ENCODE assay signal across 8 cellular contexts in the genomic region with DNA sequence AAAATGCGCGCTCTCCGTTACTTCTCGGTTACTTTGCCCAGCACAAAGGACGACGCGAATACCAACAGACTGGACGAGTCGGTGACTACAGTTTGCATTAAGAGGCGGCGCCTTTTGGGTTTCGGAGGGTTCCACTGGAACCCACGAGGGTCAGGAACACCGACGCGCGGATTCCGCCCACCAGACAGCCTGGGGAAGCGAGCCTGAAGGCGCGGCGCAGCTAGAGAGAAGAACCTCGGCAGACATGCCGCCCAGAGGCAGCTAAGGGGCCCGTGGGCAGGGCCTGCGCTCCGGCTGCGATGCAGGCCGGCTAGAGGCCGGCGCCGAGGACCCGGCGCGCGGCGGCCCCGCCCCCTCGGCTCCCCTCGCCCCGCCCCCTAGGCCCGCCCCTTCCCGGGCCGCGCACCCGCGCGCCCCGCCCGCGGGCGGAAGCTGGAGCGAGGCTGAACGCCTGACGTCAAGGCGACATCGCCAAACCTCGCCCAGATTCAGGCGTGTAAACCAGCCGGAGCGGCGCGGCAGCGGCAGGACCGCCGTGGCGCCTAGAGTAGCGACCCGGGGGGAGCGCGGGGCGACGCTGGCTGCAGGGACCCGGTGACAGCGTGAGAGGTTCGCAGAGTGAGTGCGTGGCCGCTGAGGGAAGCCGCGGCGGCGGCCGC.
DNase-seq lines count a peak whose midpoint lies in the region; TF ChIP-seq lines count a peak whose summit lies in the region.

A gene (plus strand): TSS at position 465 of the 659 bp plus-strand sequence. CDS start 37,826 bp downstream, outside the sequence.

- peak within 1 kb of the TSS; percentile 92 for H3K4me2 ChIP-seq in MM.1S (ENCODE audit: low read depth, low read length)

- peak within 1 kb of the TSS; percentile 92 for H3K27ac ChIP-seq in MM.1S (ENCODE audit: low read length)

- no peaks in the 10 kb centered on the region for H3K9me2 ChIP-seq in MM.1S (replicated peaks; ENCODE audit: insufficient read depth, low read length)

- peak within 1 kb of the TSS; percentile 98 for H2AFZ ChIP-seq in MM.1S (ENCODE audit: low read length)
- peak within 1 kb of the TSS; percentile 72 for H2AFZ ChIP-seq in neuron (ENCODE audit: low read depth, low read length)

- H3K36me3 ChIP-seq in MM.1S (replicated peaks; ENCODE audit: insufficient read depth, low read length) (no peaks in the 10 kb centered on the region; the same call in 1 of the 2 replicates), neuron (ENCODE audit: insufficient read depth, low read length) (peaks cover 6% of the 10 kb centered on the region)

- H3K79me2 ChIP-seq in MM.1S (ENCODE audit: low read length), result peaks cover 44% of the 10 kb centered on the region

- H3K9me3 ChIP-seq in MM.1S (replicated peaks; ENCODE audit: insufficient read depth, low read length), result no peaks in the 10 kb centered on the region
- no peaks in the 10 kb centered on the region for H3K9me3 ChIP-seq in neuron (ENCODE audit: low read length)

- H3K27me3 ChIP-seq in MM.1S (replicated peaks; ENCODE audit: insufficient read depth, low read length) (no peaks in the 10 kb centered on the region), neuron (ENCODE audit: insufficient read depth, low read length) (no peaks in the 10 kb centered on the region)

- H4K20me1 ChIP-seq in MM.1S (ENCODE audit: insufficient read depth, low read length), result peaks cover 22% of the 10 kb centered on the region

- H3K4me3 ChIP-seq in MM.1S (ENCODE audit: low read length) (peak within 1 kb of the TSS; percentile 98), neuron (ENCODE audit: low read length) (peak within 1 kb of the TSS; percentile 54)

- H3K4me1 ChIP-seq in MM.1S (ENCODE audit: low read length) (peaks cover 20% of the 10 kb centered on the region), neuron (ENCODE audit: insufficient read depth, low read length) (peaks cover 15% of the 10 kb centered on the region)

- H3K9ac ChIP-seq in MM.1S (ENCODE audit: low read length), result peak within 1 kb of the TSS; percentile 96

- peaks cover 9% of the 10 kb centered on the region for H3F3A ChIP-seq in MM.1S (ENCODE audit: insufficient read depth, low read length)

- TF ChIP-seq CTCF in MM.1S (IDR thresholded peaks at IDR 0.05; ENCODE audit: low read length), result no peak

- peak; percentile 88 for DNase-seq in GDM1 (lab: John Stamatoyannopoulos, UW)
- peak; percentile 91 for DNase-seq in HCEC 1CT
- peak; percentile 95 for DNase-seq in MM.1S
- DNase-seq in SIG-M5 treated with dmso at 0.1 percent for 504 hours (lab: John Stamatoyannopoulos, UW; ENCODE audit: unreplicated experiment), result peak; percentile 85
- peak; percentile 71 to 89 (median 79) for DNase-seq in activated naive CD4-positive, alpha-beta T cell (lab: John Stamatoyannopoulos, UW)
- peak; percentile 77 for DNase-seq in foreskin melanocyte
- DNase-seq in stromal cell of bone marrow (ENCODE audit: low read depth), result peak; percentile 84

Comparison
In these comparisons a context has a peak if more than half of its experiments do, and no peak if none do; other contexts are left out.
1. Peak in every context shown above with its lines: DNase-seq, H3K4me3 ChIP-seq and H3K27ac ChIP-seq.